In the genomic region with DNA sequence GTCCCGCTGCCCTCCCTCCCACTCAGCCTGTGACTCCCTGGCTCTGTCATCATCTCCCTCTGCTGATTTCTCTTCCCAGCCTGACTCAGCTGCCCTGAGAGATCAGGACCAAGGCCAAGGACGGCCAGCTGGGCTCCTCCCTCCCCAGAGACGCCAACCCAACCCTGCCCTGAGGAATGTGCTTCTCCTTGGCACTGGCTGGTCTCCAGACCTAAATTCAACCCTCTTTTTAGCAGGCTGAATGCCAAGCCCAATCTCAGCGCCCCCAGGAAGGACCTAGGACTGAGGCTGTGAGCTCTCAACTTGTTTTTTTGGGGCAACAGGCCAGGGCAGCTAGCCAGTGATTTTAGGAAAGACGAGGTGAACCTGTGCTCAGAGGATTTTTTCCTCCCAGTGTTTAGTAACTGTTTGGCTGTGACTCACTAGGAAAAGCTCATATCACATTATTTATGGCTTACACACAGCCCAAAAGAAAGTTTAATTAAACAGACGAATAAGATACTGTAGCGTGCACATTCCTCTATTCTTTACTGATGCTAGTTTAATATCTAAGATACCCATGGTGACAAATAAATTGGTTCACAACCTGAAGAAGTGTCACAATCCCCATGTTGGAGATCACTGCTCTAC, we compare ENCODE assay signal across 10 cellular contexts. TPM values are rescaled to one million over a fixed set of nuclear protein-coding genes. Genes with fewer than 3 reads are reported as not detected.
DNase-seq lines count a peak whose midpoint lies in the region; ATAC-seq, FAIRE-seq and TF ChIP-seq lines count a peak whose summit lies in the region.
"Had no signal": no experiment of that assay in that cellular context is flagged by ENCODE, and none has a peak within 500 bp of the region (broad histone marks: within the 10 kb centered on the region; RNA-seq: fewer than 3 reads in every experiment).

No MANE protein-coding gene starts in this region.

- DNase-seq in AG08395 (ENCODE audit: low spot score): peak; percentile 91
- peak; percentile 89 for DNase-seq in M059J (ENCODE audit: low read depth)
- DNase-seq in mammary epithelial cell: peak; percentile 90
- peak; percentile 77 to 86 for DNase-seq in left lung
- no peak for DNase-seq in D721Med (ENCODE audit: insufficient read length, low spot score)
- DNase-seq in activated T-cell treated with anti-CD3 and anti-CD28 coated beads, Interleukin-2, amount 50 U/mL, for 24 hours: no peak
- DNase-seq in middle frontal gyrus (ENCODE audit: extremely low spot score, low spot score): no peak
- no peak for DNase-seq in D341Med (ENCODE audit: low spot score)

- no peak overlapping the region for H3K9ac ChIP-seq in mammary epithelial cell (ENCODE audit: insufficient read depth, low read length)

- H3K27ac ChIP-seq in mammary epithelial cell (ENCODE audit: insufficient read depth, low read depth, low read length) (no peak overlapping the region), left lung (no peak overlapping the region)

- TF ChIP-seq CTCF in mammary epithelial cell (conservative IDR thresholded peaks at IDR 0.05 in 1 of 2, IDR thresholded peaks at IDR 0.05 in 1 of 2; ENCODE audit: extremely low read depth in 1 of 2, insufficient read depth in 1 of 2, low read depth in 1 of 2, low read length in 2 of 2): no peak
- TF ChIP-seq CTCF in left lung (IDR thresholded peaks at IDR 0.05): no peak
- no peak for TF ChIP-seq CTCF in D721Med (IDR thresholded peaks at IDR 0.05; ENCODE audit: insufficient read depth, missing control alignments)

- H3K27me3 ChIP-seq in mammary epithelial cell (ENCODE audit: insufficient read depth, low read length): no peaks in the 10 kb centered on the region
- peaks cover 0 to 42% of the 10 kb centered on the region in 2 donors for H3K27me3 ChIP-seq in left lung

- H3K27me3 Mint-ChIP-seq in activated T-cell treated with anti-CD3 and anti-CD28 coated beads, Interleukin-2, amount 50 U/mL, for 24 hours: peaks cover 91% of the 10 kb centered on the region

- H3K4me1 Mint-ChIP-seq in activated T-cell treated with anti-CD3 and anti-CD28 coated beads, Interleukin-2, amount 50 U/mL, for 24 hours (ENCODE audit: low read depth): peaks cover 4% of the 10 kb centered on the region
- H3K4me1 Mint-ChIP-seq: B cell had no signal

- H3K36me3 ChIP-seq in mammary epithelial cell (ENCODE audit: insufficient read depth, low read length): no peaks in the 10 kb centered on the region
- H3K36me3 ChIP-seq in left lung: no peaks in the 10 kb centered on the region

- peak; percentile 98 for ATAC-seq in left lung

- CTCF ChIA-PET in mammary epithelial cell (lab: Charles Lee; ENCODE audit: low non-redundant PET): interaction anchor here (0.5 to 1.0 kb wide), 3 partner anchors 43 to 207 kb away, joined by 3 to 10 read pairs (median 4); no protein-coding TSS in a partner anchor

- H3K4me3 Mint-ChIP-seq in activated T-cell treated with anti-CD3 and anti-CD28 coated beads, Interleukin-2, amount 50 U/mL, for 24 hours: no peak overlapping the region
- H3K4me3 Mint-ChIP-seq: B cell, brain had no signal

- H3K9me3 ChIP-seq in mammary epithelial cell (replicated peaks; ENCODE audit: insufficient read depth, low read length) (no peaks in the 10 kb centered on the region), left lung (no peaks in the 10 kb centered on the region)

- H3K4me3 ChIP-seq in mammary epithelial cell (replicated peaks in 1 of 3; ENCODE audit: insufficient read depth in 1 of 3, low read depth in 2 of 3, low read length in 3 of 3): no peak overlapping the region
- H3K4me3 ChIP-seq in left lung: no peak overlapping the region

- no peak overlapping the region for H3K27ac Mint-ChIP-seq in activated T-cell treated with anti-CD3 and anti-CD28 coated beads, Interleukin-2, amount 50 U/mL, for 24 hours
- H3K27ac Mint-ChIP-seq: B cell had no signal

- BruUV-seq in mammary epithelial cell (replicated peaks; lab: Mats Ljungman, UMichigan): no TSS peak

- no peak for FAIRE-seq in D721Med (lab: Jason Lieb, UNC)

- no peaks in the 10 kb centered on the region for H3K36me3 Mint-ChIP-seq in activated T-cell treated with anti-CD3 and anti-CD28 coated beads, Interleukin-2, amount 50 U/mL, for 24 hours (ENCODE audit: low read depth)
- H3K36me3 Mint-ChIP-seq: brain had no signal

- intact Hi-C loops in mammary epithelial cell (cut with micrococcal nuclease) (loop anchor here (2.0 to 5.0 kb wide), 3 partner anchors 23 to 43 kb away; no protein-coding TSS in a partner anchor), left lung (cut with DNase I) (no loop called here)

- 5% methylated on average over 6 of the region's 7 CpGs for WGBS in mammary epithelial cell (ENCODE audit: low coverage, missing lambda C conversion rate)

- H2AFZ ChIP-seq in mammary epithelial cell (ENCODE audit: low read depth, low read length): no peak overlapping the region

- dilution Hi-C loops in mammary epithelial cell (cut with HindIII; ENCODE audit: low sequenced_read_pairs): loop anchor here (10.0 kb wide), 1 partner anchor 277 kb away; no protein-coding TSS in a partner anchor

- no peaks in the 10 kb centered on the region for H3K9me3 Mint-ChIP-seq in activated T-cell treated with anti-CD3 and anti-CD28 coated beads, Interleukin-2, amount 50 U/mL, for 24 hours

- H3K79me2 ChIP-seq in mammary epithelial cell (ENCODE audit: insufficient read depth, low read length): no peaks in the 10 kb centered on the region

- peak overlapping the region; percentile 55 for H3K4me2 ChIP-seq in mammary epithelial cell (ENCODE audit: insufficient read depth, low read depth, low read length)

- H3K4me1 ChIP-seq in mammary epithelial cell (ENCODE audit: insufficient read depth, low read length) (peaks cover 51% of the 10 kb centered on the region), left lung (no peaks in the 10 kb centered on the region)

- H4K20me1 ChIP-seq in mammary epithelial cell (ENCODE audit: insufficient read depth, low read length): no peaks in the 10 kb centered on the region

- in situ Hi-C loops in mammary epithelial cell (cut with MboI; ENCODE audit: low sequenced_read_pairs in 2 of 2): no loop called here

RNA-seq across cellular contexts. Expression of a gene that starts 7.4 kb away (rescaled TPM):
- not detected in 2 replicates for total RNA-seq in M059J (2014; rRNA removed; shearing (Covaris generic))
- total RNA-seq in mammary epithelial cell: 1 to 10 TPM in 1 of 2 donors, under 1 TPM in 1; 0.67 to 8.7 TPM
- 2.4 TPM for polyA plus RNA-seq in mammary epithelial cell
- polyA minus RNA-seq in mammary epithelial cell: not detected
- under 1 TPM in 1 of 2 donors, not detected in 1; 0.35 TPM for total RNA-seq in left lung
- total RNA-seq: B cell had no signal

Comparison
In these comparisons a context has a peak if more than half of its experiments do, and no peak if none do; other contexts are left out.
1. DNase-seq: peak in AG08395 (single experiment), M059J (single experiment), mammary epithelial cell (single experiment) and left lung (2 of 2); none in D721Med (single experiment), activated T-cell treated with anti-CD3 and anti-CD28 coated beads, Interleukin-2, amount 50 U/mL, for 24 hours (single experiment), middle frontal gyrus (single experiment) and D341Med (single experiment).